ENCODE assay signal across 8 cellular contexts in genomic region chr5:147481857-147482256, GRCh38. TPM values are rescaled to one million over a fixed set of nuclear protein-coding genes. Genes with fewer than 3 reads are reported as not detected.
DNase-seq lines count a peak whose midpoint lies in the region; ATAC-seq and TF ChIP-seq lines count a peak whose summit lies in the region.

No MANE protein-coding gene starts in this region.

- no peaks in the 10 kb centered on the region for H3K27me3 Mint-ChIP-seq in brain
- H3K27me3 Mint-ChIP-seq in activated T-helper 17 cell treated with anti-CD3 and anti-CD28 coated beads, Interleukin-2, amount 50 U/mL, for 72 hours, result peaks cover 23% of the 10 kb centered on the region
- H3K27me3 Mint-ChIP-seq in activated CD8-positive, alpha-beta T cell treated with anti-CD3 and anti-CD28 coated beads for 36 hours, result peaks cover 11% of the 10 kb centered on the region
- peaks cover 5% of the 10 kb centered on the region for H3K27me3 Mint-ChIP-seq in activated T-helper 2 cell treated with anti-CD3 and anti-CD28 coated beads, Interferon-gamma antibody, Interleukin-2, Interleukin-4, amounts not matched to agents 10 μg/mL and 5 μg/mL and 100 μg/mL, durations not matched to agents 14 hours and 24 hours and 36 hours (ENCODE audit: low read depth)

- ATAC-seq in GM18867 (IDR thresholded peaks at IDR 0.05; ENCODE audit: unreplicated experiment), result peak; percentile 87
- peak; percentile 68 for ATAC-seq in HG02981 (IDR thresholded peaks at IDR 0.05; ENCODE audit: unreplicated experiment)
- no peak for ATAC-seq in activated T-helper 17 cell treated with anti-CD3 and anti-CD28 coated beads, Interleukin-2, amount 50 U/mL, for 72 hours (replicated peaks)
- ATAC-seq in activated CD8-positive, alpha-beta T cell treated with anti-CD3 and anti-CD28 coated beads for 36 hours, result no peak

- peaks cover 15% of the 10 kb centered on the region for H3K36me3 Mint-ChIP-seq in brain
- H3K36me3 Mint-ChIP-seq in activated T-helper 17 cell treated with anti-CD3 and anti-CD28 coated beads, Interleukin-2, amount 50 U/mL, for 72 hours (ENCODE audit: low read depth), result no peaks in the 10 kb centered on the region
- no peaks in the 10 kb centered on the region for H3K36me3 Mint-ChIP-seq in activated CD8-positive, alpha-beta T cell treated with anti-CD3 and anti-CD28 coated beads for 36 hours (ENCODE audit: low read depth)
- no peaks in the 10 kb centered on the region for H3K36me3 Mint-ChIP-seq in activated T-helper 2 cell treated with anti-CD3 and anti-CD28 coated beads, Interferon-gamma antibody, Interleukin-2, Interleukin-4, amounts not matched to agents 10 μg/mL and 5 μg/mL and 100 μg/mL, durations not matched to agents 14 hours and 24 hours and 36 hours (ENCODE audit: low read depth)

- intact Hi-C loops in activated CD8-positive, alpha-beta T cell treated with anti-CD3 and anti-CD28 coated beads for 36 hours (cut with micrococcal nuclease), result no loop called here
- intact Hi-C loops in activated T-helper 2 cell treated with anti-CD3 and anti-CD28 coated beads, Interferon-gamma antibody, Interleukin-2, Interleukin-4, amounts not matched to agents 10 μg/mL and 5 μg/mL and 100 μg/mL, durations not matched to agents 14 hours and 24 hours and 36 hours (cut with micrococcal nuclease), result no loop called here

- no peaks in the 10 kb centered on the region for H3K27me3 ChIP-seq in rectal smooth muscle tissue (ENCODE audit: control insufficient read depth, insufficient read depth, low read length)

- no peak overlapping the region for H3K4me3 Mint-ChIP-seq in brain
- H3K4me3 Mint-ChIP-seq in activated T-helper 17 cell treated with anti-CD3 and anti-CD28 coated beads, Interleukin-2, amount 50 U/mL, for 72 hours, result no peak overlapping the region
- H3K4me3 Mint-ChIP-seq in activated CD8-positive, alpha-beta T cell treated with anti-CD3 and anti-CD28 coated beads for 36 hours, result no peak overlapping the region
- H3K4me3 Mint-ChIP-seq in activated T-helper 2 cell treated with anti-CD3 and anti-CD28 coated beads, Interferon-gamma antibody, Interleukin-2, Interleukin-4, amounts not matched to agents 10 μg/mL and 5 μg/mL and 100 μg/mL, durations not matched to agents 14 hours and 24 hours and 36 hours (ENCODE audit: low read depth), result no peak overlapping the region

- DNase-seq in epidermal melanocyte (ENCODE audit: insufficient read length, low spot score), result no peak
- DNase-seq in activated CD8-positive, alpha-beta T cell treated with anti-CD3 and anti-CD28 coated beads for 36 hours, result no peak
- no peak for DNase-seq in activated T-helper 2 cell treated with anti-CD3 and anti-CD28 coated beads, Interferon-gamma antibody, Interleukin-2, Interleukin-4, amounts not matched to agents 10 μg/mL and 5 μg/mL and 100 μg/mL, durations not matched to agents 14 hours and 24 hours and 36 hours (ENCODE audit: low spot score)

- no peak overlapping the region for H3K4me3 ChIP-seq in rectal smooth muscle tissue (ENCODE audit: low read length)

- peaks cover 2 to 6% (median 4%) of the 10 kb centered on the region in 5 experiments for H3K9me3 Mint-ChIP-seq in brain
- H3K9me3 Mint-ChIP-seq in activated T-helper 17 cell treated with anti-CD3 and anti-CD28 coated beads, Interleukin-2, amount 50 U/mL, for 72 hours, result no peaks in the 10 kb centered on the region
- H3K9me3 Mint-ChIP-seq in activated CD8-positive, alpha-beta T cell treated with anti-CD3 and anti-CD28 coated beads for 36 hours, result peaks cover 2% of the 10 kb centered on the region
- H3K9me3 Mint-ChIP-seq in activated T-helper 2 cell treated with anti-CD3 and anti-CD28 coated beads, Interferon-gamma antibody, Interleukin-2, Interleukin-4, amounts not matched to agents 10 μg/mL and 5 μg/mL and 100 μg/mL, durations not matched to agents 14 hours and 24 hours and 36 hours, result no peaks in the 10 kb centered on the region

- H3K27ac Mint-ChIP-seq in brain, result peak overlapping the region in 3 of 5 experiments; percentile 83 to 90 (median 88)
- no peak overlapping the region for H3K27ac Mint-ChIP-seq in activated T-helper 17 cell treated with anti-CD3 and anti-CD28 coated beads, Interleukin-2, amount 50 U/mL, for 72 hours
- no peak overlapping the region for H3K27ac Mint-ChIP-seq in activated CD8-positive, alpha-beta T cell treated with anti-CD3 and anti-CD28 coated beads for 36 hours
- no peak overlapping the region for H3K27ac Mint-ChIP-seq in activated T-helper 2 cell treated with anti-CD3 and anti-CD28 coated beads, Interferon-gamma antibody, Interleukin-2, Interleukin-4, amounts not matched to agents 10 μg/mL and 5 μg/mL and 100 μg/mL, durations not matched to agents 14 hours and 24 hours and 36 hours

- H3K9ac ChIP-seq in rectal smooth muscle tissue (ENCODE audit: low read length), result no peak overlapping the region

- CTCF ChIA-PET in activated CD8-positive, alpha-beta T cell treated with anti-CD3 and anti-CD28 coated beads for 36 hours (lab: Charles Lee), result no interaction called here

- no peaks in the 10 kb centered on the region for H3K36me3 ChIP-seq in rectal smooth muscle tissue (ENCODE audit: control insufficient read depth, insufficient read depth, low read length)

- peaks cover 76% of the 10 kb centered on the region for H3K4me1 Mint-ChIP-seq in brain
- H3K4me1 Mint-ChIP-seq in activated T-helper 17 cell treated with anti-CD3 and anti-CD28 coated beads, Interleukin-2, amount 50 U/mL, for 72 hours, result no peaks in the 10 kb centered on the region
- no peaks in the 10 kb centered on the region for H3K4me1 Mint-ChIP-seq in activated CD8-positive, alpha-beta T cell treated with anti-CD3 and anti-CD28 coated beads for 36 hours (ENCODE audit: low read depth)
- no peaks in the 10 kb centered on the region for H3K4me1 Mint-ChIP-seq in activated T-helper 2 cell treated with anti-CD3 and anti-CD28 coated beads, Interferon-gamma antibody, Interleukin-2, Interleukin-4, amounts not matched to agents 10 μg/mL and 5 μg/mL and 100 μg/mL, durations not matched to agents 14 hours and 24 hours and 36 hours (ENCODE audit: low read depth)

- peaks cover 41% of the 10 kb centered on the region for H3K4me1 ChIP-seq in rectal smooth muscle tissue (ENCODE audit: control insufficient read depth, insufficient read depth, low read length)

- no peak for TF ChIP-seq CTCF in brain (conservative IDR thresholded peaks at IDR 0.05)
- TF ChIP-seq CTCF in activated CD8-positive, alpha-beta T cell treated with anti-CD3 and anti-CD28 coated beads for 36 hours (IDR thresholded peaks at IDR 0.05), result no peak

- peak overlapping the region; percentile 59 for H3K27ac ChIP-seq in rectal smooth muscle tissue (ENCODE audit: low read depth, low read length)

- POLR2A ChIA-PET in activated CD8-positive, alpha-beta T cell treated with anti-CD3 and anti-CD28 coated beads for 36 hours (lab: Charles Lee), result no interaction called here

RNA-seq across cellular contexts. Expression of gene DPYSL3, which starts 28.0 kb away (rescaled TPM):
- 389 TPM for polyA plus RNA-seq in brain (ENCODE audit: insufficient read depth, low read depth, low replicate concordance)
- under 1 TPM in 1 of 2 donors, not detected in 1; 0.52 TPM for total RNA-seq in activated T-helper 17 cell treated with anti-CD3 and anti-CD28 coated beads, Interleukin-2, amount 50 U/mL, for 72 hours
- under 1 TPM; 0.13 to 0.38 TPM for total RNA-seq in activated CD8-positive, alpha-beta T cell treated with anti-CD3 and anti-CD28 coated beads for 36 hours
- 0.48 and 0.89 TPM in 2 replicates for total RNA-seq in activated T-helper 2 cell treated with anti-CD3 and anti-CD28 coated beads, Interferon-gamma antibody, Interleukin-2, Interleukin-4, amounts not matched to agents 10 μg/mL and 5 μg/mL and 100 μg/mL, durations not matched to agents 14 hours and 24 hours and 36 hours

Comparison
In these comparisons a context has a peak if more than half of its experiments do, and no peak if none do; other contexts are left out.
1. ATAC-seq: peak in GM18867 (single experiment) and HG02981 (single experiment); none in activated T-helper 17 cell treated with anti-CD3 and anti-CD28 coated beads, Interleukin-2, amount 50 U/mL, for 72 hours (single experiment) and activated CD8-positive, alpha-beta T cell treated with anti-CD3 and anti-CD28 coated beads for 36 hours (single experiment).
2. H3K27ac Mint-ChIP-seq: peak in brain (3 of 5); none in activated T-helper 17 cell treated with anti-CD3 and anti-CD28 coated beads, Interleukin-2, amount 50 U/mL, for 72 hours (single experiment), activated CD8-positive, alpha-beta T cell treated with anti-CD3 and anti-CD28 coated beads for 36 hours (single experiment) and activated T-helper 2 cell treated with anti-CD3 and anti-CD28 coated beads, Interferon-gamma antibody, Interleukin-2, Interleukin-4, amounts not matched to agents 10 μg/mL and 5 μg/mL and 100 μg/mL, durations not matched to agents 14 hours and 24 hours and 36 hours (single experiment).